Comparison of ENCODE assay signal across 1 cellular context in the genomic region with DNA sequence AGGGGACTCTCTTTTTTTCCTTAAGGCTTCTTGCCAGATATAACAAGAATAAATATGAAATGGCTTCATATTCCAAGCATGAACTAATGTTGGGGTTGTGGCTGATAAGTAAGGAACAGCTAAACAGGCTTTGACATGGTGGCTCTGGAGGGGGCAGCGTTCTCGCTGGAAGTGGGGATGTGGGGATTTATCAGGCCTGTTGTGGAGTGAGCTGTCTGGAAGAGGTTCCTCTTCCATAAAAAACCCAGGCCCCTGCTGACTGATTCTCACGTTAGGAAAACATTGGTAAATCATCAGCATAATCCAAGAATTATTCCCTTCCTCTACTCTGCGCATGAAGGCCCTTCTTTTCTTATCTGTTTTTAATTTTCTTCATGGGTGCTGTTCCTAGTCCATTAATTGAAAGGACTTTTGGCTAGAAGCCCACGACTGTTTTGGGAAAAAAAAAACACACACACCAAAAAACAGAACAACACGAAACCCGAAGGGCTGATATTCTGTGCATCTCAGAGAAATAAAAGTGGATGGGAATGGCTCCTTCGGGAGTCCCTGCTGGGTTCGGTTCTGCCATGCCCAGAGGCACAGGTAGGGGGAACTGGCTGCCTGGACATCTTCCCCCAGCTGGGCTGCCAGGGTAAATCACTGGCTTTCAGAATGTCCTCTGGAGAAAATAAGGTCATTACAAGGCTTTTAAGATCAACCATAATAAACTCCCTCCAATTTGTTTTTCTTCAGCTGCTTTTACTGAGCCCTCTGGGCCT.
TF ChIP-seq lines count a peak whose summit lies in the region.

No MANE protein-coding gene starts in this region.

TF ChIP-seq in WTC11, 78 proteins besides CTCF, POLR2A, EP300 and RAD21 (continued from another document):
- TF ChIP-seq, protein P1, sequence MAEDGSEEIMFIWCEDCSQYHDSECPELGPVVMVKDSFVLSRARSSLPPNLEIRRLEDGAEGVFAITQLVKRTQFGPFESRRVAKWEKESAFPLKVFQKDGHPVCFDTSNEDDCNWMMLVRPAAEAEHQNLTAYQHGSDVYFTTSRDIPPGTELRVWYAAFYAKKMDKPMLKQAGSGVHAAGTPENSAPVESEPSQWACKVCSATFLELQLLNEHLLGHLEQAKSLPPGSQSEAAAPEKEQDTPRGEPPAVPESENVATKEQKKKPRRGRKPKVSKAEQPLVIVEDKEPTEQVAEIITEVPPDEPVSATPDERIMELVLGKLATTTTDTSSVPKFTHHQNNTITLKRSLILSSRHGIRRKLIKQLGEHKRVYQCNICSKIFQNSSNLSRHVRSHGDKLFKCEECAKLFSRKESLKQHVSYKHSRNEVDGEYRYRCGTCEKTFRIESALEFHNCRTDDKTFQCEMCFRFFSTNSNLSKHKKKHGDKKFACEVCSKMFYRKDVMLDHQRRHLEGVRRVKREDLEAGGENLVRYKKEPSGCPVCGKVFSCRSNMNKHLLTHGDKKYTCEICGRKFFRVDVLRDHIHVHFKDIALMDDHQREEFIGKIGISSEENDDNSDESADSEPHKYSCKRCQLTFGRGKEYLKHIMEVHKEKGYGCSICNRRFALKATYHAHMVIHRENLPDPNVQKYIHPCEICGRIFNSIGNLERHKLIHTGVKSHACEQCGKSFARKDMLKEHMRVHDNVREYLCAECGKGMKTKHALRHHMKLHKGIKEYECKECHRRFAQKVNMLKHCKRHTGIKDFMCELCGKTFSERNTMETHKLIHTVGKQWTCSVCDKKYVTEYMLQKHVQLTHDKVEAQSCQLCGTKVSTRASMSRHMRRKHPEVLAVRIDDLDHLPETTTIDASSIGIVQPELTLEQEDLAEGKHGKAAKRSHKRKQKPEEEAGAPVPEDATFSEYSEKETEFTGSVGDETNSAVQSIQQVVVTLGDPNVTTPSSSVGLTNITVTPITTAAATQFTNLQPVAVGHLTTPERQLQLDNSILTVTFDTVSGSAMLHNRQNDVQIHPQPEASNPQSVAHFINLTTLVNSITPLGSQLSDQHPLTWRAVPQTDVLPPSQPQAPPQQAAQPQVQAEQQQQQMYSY (CRISPR knock-in tag; IDR thresholded peaks at IDR 0.05) = no peak
- no peak for TF ChIP-seq NFYB (CRISPR knock-in tag; conservative IDR thresholded peaks at IDR 0.05; ENCODE audit: low read depth)
- TF ChIP-seq, protein P2, sequence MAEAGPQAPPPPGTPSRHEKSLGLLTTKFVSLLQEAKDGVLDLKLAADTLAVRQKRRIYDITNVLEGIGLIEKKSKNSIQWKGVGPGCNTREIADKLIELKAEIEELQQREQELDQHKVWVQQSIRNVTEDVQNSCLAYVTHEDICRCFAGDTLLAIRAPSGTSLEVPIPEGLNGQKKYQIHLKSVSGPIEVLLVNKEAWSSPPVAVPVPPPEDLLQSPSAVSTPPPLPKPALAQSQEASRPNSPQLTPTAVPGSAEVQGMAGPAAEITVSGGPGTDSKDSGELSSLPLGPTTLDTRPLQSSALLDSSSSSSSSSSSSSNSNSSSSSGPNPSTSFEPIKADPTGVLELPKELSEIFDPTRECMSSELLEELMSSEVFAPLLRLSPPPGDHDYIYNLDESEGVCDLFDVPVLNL (CRISPR knock-in tag; IDR thresholded peaks at IDR 0.05; ENCODE audit: borderline replicate concordance, low read depth) = no peak
- no peak for TF ChIP-seq ZNF121 (CRISPR knock-in tag; IDR thresholded peaks at IDR 0.05)
- TF ChIP-seq, protein P3, sequence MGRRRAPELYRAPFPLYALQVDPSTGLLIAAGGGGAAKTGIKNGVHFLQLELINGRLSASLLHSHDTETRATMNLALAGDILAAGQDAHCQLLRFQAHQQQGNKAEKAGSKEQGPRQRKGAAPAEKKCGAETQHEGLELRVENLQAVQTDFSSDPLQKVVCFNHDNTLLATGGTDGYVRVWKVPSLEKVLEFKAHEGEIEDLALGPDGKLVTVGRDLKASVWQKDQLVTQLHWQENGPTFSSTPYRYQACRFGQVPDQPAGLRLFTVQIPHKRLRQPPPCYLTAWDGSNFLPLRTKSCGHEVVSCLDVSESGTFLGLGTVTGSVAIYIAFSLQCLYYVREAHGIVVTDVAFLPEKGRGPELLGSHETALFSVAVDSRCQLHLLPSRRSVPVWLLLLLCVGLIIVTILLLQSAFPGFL (CRISPR knock-in tag; IDR thresholded peaks at IDR 0.05; ENCODE audit: borderline replicate concordance) = no peak
- no peak for TF ChIP-seq TCF7 (CRISPR knock-in tag; IDR thresholded peaks at IDR 0.05; ENCODE audit: low read depth)
